Comparison of ENCODE assay signal across 13 cellular contexts in the genomic region with DNA sequence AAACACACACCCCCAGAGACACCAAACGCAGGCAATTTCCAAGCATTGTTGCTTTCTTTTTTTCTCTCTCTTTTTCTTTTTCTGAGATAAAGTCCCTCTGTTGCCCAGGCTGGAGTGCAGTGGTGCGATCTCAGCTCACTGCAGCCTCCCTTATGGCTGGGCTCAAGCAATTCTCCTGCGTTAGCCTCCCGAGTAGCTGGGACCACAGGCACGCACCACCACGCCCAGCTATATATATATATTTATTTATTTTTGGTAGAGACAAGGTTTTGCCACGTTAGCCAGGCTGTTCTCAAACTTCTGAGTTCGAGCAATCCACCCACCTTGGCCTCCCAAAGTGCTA. TPM values are rescaled to one million over a fixed set of nuclear protein-coding genes. Genes with fewer than 3 reads are reported as not detected.
A peak's percentile ranks its signal among the peaks of the same experiment; 100 is the strongest.
DNase-seq lines count a peak whose midpoint lies in the region; ATAC-seq, FAIRE-seq and TF ChIP-seq lines count a peak whose summit lies in the region.
"Had no signal": no experiment of that assay in that cellular context is flagged by ENCODE, and none has a peak within 500 bp of the region (broad histone marks: within the 10 kb centered on the region; RNA-seq: fewer than 3 reads in every experiment).

No MANE protein-coding gene starts in this region.

- TF ChIP-seq CTCF in GM12878 (IDR thresholded peaks at IDR 0.05 in 2 of 3, conservative IDR thresholded peaks at IDR 0.05 in 1 of 3; ENCODE audit: control insufficient read depth in 2 of 3, extremely low read depth in 1 of 3, insufficient read depth in 1 of 3, low read depth in 3 of 3, low read length in 3 of 3) (no peak), mesothelial cell of epicardium (IDR thresholded peaks at IDR 0.05; ENCODE audit: unreplicated experiment) (no peak)

- no peak for FAIRE-seq in GM12878 (lab: Jason Lieb, UNC)

- in situ Hi-C loops in GM12878 (cut with MboI), result no loop called here

- H3K27me3 Mint-ChIP-seq in mesothelial cell of epicardium (ENCODE audit: low read depth), result no peaks in the 10 kb centered on the region
- no peaks in the 10 kb centered on the region for H3K27me3 Mint-ChIP-seq in effector memory CD8-positive, alpha-beta T cell
- no peaks in the 10 kb centered on the region for H3K27me3 Mint-ChIP-seq in activated naive CD8-positive, alpha-beta T cell treated with anti-CD3 and anti-CD28 coated beads, Interleukin-2, amount 50 U/mL, for 24 hours
- H3K27me3 Mint-ChIP-seq: activated CD8-positive, alpha-beta memory T cell treated with anti-CD3 and anti-CD28 coated beads, Interleukin-2, amount 10 ng/mL, durations not matched to agents 7 days and 5 days had no signal

- no peaks in the 10 kb centered on the region for H3K79me2 ChIP-seq in GM12878 (ENCODE audit: control insufficient read depth, insufficient read depth, low read length)

- peak overlapping the region; percentile 15; the same call in 1 of the 2 replicates for H3K4me2 ChIP-seq in GM12878 (ENCODE audit: control insufficient read depth, insufficient read depth)

- H3K27me3 ChIP-seq in HUES48 (ENCODE audit: control insufficient read depth, insufficient read depth, low read length) (no peaks in the 10 kb centered on the region), GM12878 (replicated peaks in 1 of 2; ENCODE audit: control insufficient read depth in 2 of 2, insufficient read depth in 2 of 2, low read length in 1 of 2) (no peaks in the 10 kb centered on the region), stomach smooth muscle (ENCODE audit: control insufficient read depth in 1 of 2, insufficient read depth in 2 of 2, low read length in 2 of 2) (no peaks in the 10 kb centered on the region)
- H3K27me3 ChIP-seq: dorsolateral prefrontal cortex had no signal

- H3K4me3 Mint-ChIP-seq in mesothelial cell of epicardium, result no peak overlapping the region
- H3K4me3 Mint-ChIP-seq in effector memory CD8-positive, alpha-beta T cell, result no peak overlapping the region
- no peak overlapping the region for H3K4me3 Mint-ChIP-seq in activated naive CD8-positive, alpha-beta T cell treated with anti-CD3 and anti-CD28 coated beads, Interleukin-2, amount 50 U/mL, for 24 hours
- H3K4me3 Mint-ChIP-seq: activated CD8-positive, alpha-beta memory T cell treated with anti-CD3 and anti-CD28 coated beads, Interleukin-2, amount 10 ng/mL, durations not matched to agents 7 days and 5 days; activated naive CD8-positive, alpha-beta T cell treated with anti-CD3 and anti-CD28 coated beads, Interleukin-2, amount 10 ng/mL, durations not matched to agents 7 days and 5 days had no signal

- intact Hi-C loops in GM12878 (cut with micrococcal nuclease; ENCODE audit: unreplicated experiment), result no loop called here

- WGBS in GM12878 (ENCODE audit: insufficient coverage, insufficient replicate concordance, low lambda C conversion rate, missing lambda C conversion rate), result 61% methylated on average over 8 of the region's 8 CpGs

- DNase-seq in GM12878 (ENCODE audit: low read depth, low spot score) (no peak), mesothelial cell of epicardium (ENCODE audit: low spot score in 2 of 2, unreplicated experiment in 2 of 2) (no peak), superior temporal gyrus (ENCODE audit: extremely low spot score) (no peak), AG20443 (ENCODE audit: low spot score) (no peak)
- no peak for DNase-seq in effector memory CD8-positive, alpha-beta T cell
- DNase-seq in activated naive CD8-positive, alpha-beta T cell treated with anti-CD3 and anti-CD28 coated beads, Interleukin-2, amount 50 U/mL, for 24 hours, result no peak
- DNase-seq: activated CD8-positive, alpha-beta memory T cell treated with anti-CD3 and anti-CD28 coated beads, Interleukin-2, amount 10 ng/mL, durations not matched to agents 7 days and 5 days; activated naive CD8-positive, alpha-beta T cell treated with anti-CD3 and anti-CD28 coated beads, Interleukin-2, amount 10 ng/mL, durations not matched to agents 7 days and 5 days; dorsolateral prefrontal cortex; hippocampal formation; T1000 had no signal

- peaks cover 29% of the 10 kb centered on the region for H3K4me1 Mint-ChIP-seq in mesothelial cell of epicardium
- H3K4me1 Mint-ChIP-seq in effector memory CD8-positive, alpha-beta T cell (ENCODE audit: low read depth in 2 of 2), result peaks cover 0 to 2% of the 10 kb centered on the region in 2 donors
- H3K4me1 Mint-ChIP-seq in activated naive CD8-positive, alpha-beta T cell treated with anti-CD3 and anti-CD28 coated beads, Interleukin-2, amount 50 U/mL, for 24 hours, result peaks cover 6% of the 10 kb centered on the region

- H3K36me3 Mint-ChIP-seq in mesothelial cell of epicardium, result no peaks in the 10 kb centered on the region
- H3K36me3 Mint-ChIP-seq in effector memory CD8-positive, alpha-beta T cell (ENCODE audit: insufficient read depth), result no peaks in the 10 kb centered on the region
- no peaks in the 10 kb centered on the region for H3K36me3 Mint-ChIP-seq in activated naive CD8-positive, alpha-beta T cell treated with anti-CD3 and anti-CD28 coated beads, Interleukin-2, amount 50 U/mL, for 24 hours (ENCODE audit: low read depth)
- H3K36me3 Mint-ChIP-seq: activated CD8-positive, alpha-beta memory T cell treated with anti-CD3 and anti-CD28 coated beads, Interleukin-2, amount 10 ng/mL, durations not matched to agents 7 days and 5 days; activated naive CD8-positive, alpha-beta T cell treated with anti-CD3 and anti-CD28 coated beads, Interleukin-2, amount 10 ng/mL, durations not matched to agents 7 days and 5 days had no signal

- no peaks in the 10 kb centered on the region for H4K20me1 ChIP-seq in GM12878 (ENCODE audit: control insufficient read depth, insufficient read depth)

- H3K4me1 ChIP-seq in HUES48 (ENCODE audit: control insufficient read depth, insufficient read depth, low read length) (peaks cover 7% of the 10 kb centered on the region), GM12878 (ENCODE audit: control insufficient read depth, insufficient read depth, low read length) (0 out of 2 replicates have a peak, but pooled peaks cover 4% of the 10 kb centered on the region), stomach smooth muscle (ENCODE audit: control insufficient read depth, insufficient read depth, low read length) (peaks cover 9% of the 10 kb centered on the region)

- H3K36me3 ChIP-seq in HUES48 (ENCODE audit: control insufficient read depth, insufficient read depth, low read length), result no peaks in the 10 kb centered on the region
- no peaks in the 10 kb centered on the region for H3K36me3 ChIP-seq in GM12878 (ENCODE audit: control insufficient read depth in 2 of 2, insufficient read depth in 2 of 2, low read length in 1 of 2)
- H3K36me3 ChIP-seq in stomach smooth muscle (ENCODE audit: control insufficient read depth in 2 of 2, insufficient read depth in 2 of 2, low read length in 2 of 2), result no peaks in the 10 kb centered on the region

- H3K9me3 ChIP-seq in HUES48 (ENCODE audit: control insufficient read depth, insufficient read depth, low read length) (no peaks in the 10 kb centered on the region), GM12878 (replicated peaks; ENCODE audit: control insufficient read depth, insufficient read depth, low read length) (no peaks in the 10 kb centered on the region), stomach smooth muscle (ENCODE audit: control insufficient read depth in 2 of 2, low read length in 2 of 2) (no peaks in the 10 kb centered on the region)

- TF ChIP-seq RAD21 in GM12878 (IDR thresholded peaks at IDR 0.05; ENCODE audit: insufficient read depth, low read depth, low read length), result no peak

- TF ChIP-seq EP300 in GM12878 (IDR thresholded peaks at IDR 0.05; ENCODE audit: borderline replicate concordance in 1 of 2, control insufficient read depth in 1 of 2, low read depth in 2 of 2, low read length in 2 of 2), result no peak

- no peak overlapping the region; the same call in 1 of the 2 replicates for H2AFZ ChIP-seq in GM12878 (ENCODE audit: control insufficient read depth, low read depth, low read length)

- ATAC-seq in GM12878, result no peak
- ATAC-seq in effector memory CD8-positive, alpha-beta T cell (replicated peaks), result no peak
- ATAC-seq in activated naive CD8-positive, alpha-beta T cell treated with anti-CD3 and anti-CD28 coated beads, Interleukin-2, amount 50 U/mL, for 24 hours, result no peak

- peak overlapping the region; percentile 96 for H3K27ac Mint-ChIP-seq in mesothelial cell of epicardium
- no peak overlapping the region for H3K27ac Mint-ChIP-seq in effector memory CD8-positive, alpha-beta T cell
- H3K27ac Mint-ChIP-seq in activated naive CD8-positive, alpha-beta T cell treated with anti-CD3 and anti-CD28 coated beads, Interleukin-2, amount 50 U/mL, for 24 hours, result no peak overlapping the region
- H3K27ac Mint-ChIP-seq: activated CD8-positive, alpha-beta memory T cell treated with anti-CD3 and anti-CD28 coated beads, Interleukin-2, amount 10 ng/mL, durations not matched to agents 7 days and 5 days; activated naive CD8-positive, alpha-beta T cell treated with anti-CD3 and anti-CD28 coated beads, Interleukin-2, amount 10 ng/mL, durations not matched to agents 7 days and 5 days had no signal

- POLR2A ChIA-PET in GM12878 (lab: Charles Lee), result interaction anchor here (0.5 to 1.2 kb wide), 4 partner anchors 16 to 157 kb away, joined by 3 to 7 read pairs (median 5); no protein-coding TSS in a partner anchor

- H3K4me3 ChIP-seq in HUES48 (ENCODE audit: low read depth, low read length), result no peak overlapping the region; the same call in 1 of the 2 replicates
- H3K4me3 ChIP-seq in GM12878, result no peak overlapping the region
- no peak overlapping the region for H3K4me3 ChIP-seq in stomach smooth muscle (ENCODE audit: low read length in 2 of 2)

- H3K9ac ChIP-seq in HUES48 (ENCODE audit: low read depth, low read length) (peak overlapping the region; percentile 4; the same call in 1 of the 2 replicates), GM12878 (ENCODE audit: control insufficient read depth, insufficient read depth, low read length) (no peak overlapping the region), stomach smooth muscle (ENCODE audit: low read length in 2 of 2) (peak overlapping the region; percentile 58 to 59)

- SMC1A ChIA-PET in GM12878 (lab: Charles Lee; ENCODE audit: uncharacterized antibody, unreplicated experiment), result interaction anchor here (1.0 to 2.2 kb wide), 13 partner anchors 17 to 243 kb away, joined by 3 to 11 read pairs (median 5); a partner anchor contains a TSS

- H3K9me3 Mint-ChIP-seq in mesothelial cell of epicardium, result no peaks in the 10 kb centered on the region
- H3K9me3 Mint-ChIP-seq in effector memory CD8-positive, alpha-beta T cell, result no peaks in the 10 kb centered on the region
- H3K9me3 Mint-ChIP-seq in activated naive CD8-positive, alpha-beta T cell treated with anti-CD3 and anti-CD28 coated beads, Interleukin-2, amount 50 U/mL, for 24 hours, result no peaks in the 10 kb centered on the region
- H3K9me3 Mint-ChIP-seq: activated naive CD8-positive, alpha-beta T cell treated with anti-CD3 and anti-CD28 coated beads, Interleukin-2, amount 10 ng/mL, durations not matched to agents 7 days and 5 days had no signal

- TF ChIP-seq POLR2A in GM12878 (IDR thresholded peaks at IDR 0.05; ENCODE audit: low read depth, low read length), result no peak

- H3K27ac ChIP-seq in HUES48 (ENCODE audit: low read depth, low read length) (peak overlapping the region; percentile 50), GM12878 (ENCODE audit: control insufficient read depth, insufficient read depth) (no peak overlapping the region), stomach smooth muscle (ENCODE audit: low read length) (peak overlapping the region; percentile 19)

- BruUV-seq in GM12878 (replicated peaks; lab: Mats Ljungman, UMichigan), result no TSS peak

- RAD21 ChIA-PET in GM12878 (lab: Charles Lee; ENCODE audit: unreplicated experiment), result interaction anchor here (0.8 to 1.4 kb wide), 16 partner anchors 13 to 376 kb away, joined by 3 to 16 read pairs (median 4); no protein-coding TSS in a partner anchor

- CTCF ChIA-PET in GM12878 (lab: Yijun Ruan, JAX), result interaction anchor here (0.6 to 2.8 kb wide), 24 partner anchors 12 to 607 kb away, joined by 3 to 24 read pairs (median 4); no protein-coding TSS in a partner anchor

RNA-seq across cellular contexts. Expression of a gene that starts 14.0 kb away (rescaled TPM):
- total RNA-seq in GM12878 (2013; cell fraction: nucleolus; rRNA removed), result 206 and 241 TPM in 2 replicates
- total RNA-seq in GM12878 (2014; rRNA removed) (195 and 229 TPM in 2 replicates), GM12878 (2014; rRNA removed; fragmentation: Illumina TruSeq; extraction: Trizol) (240 and 256 TPM in 2 replicates), GM12878 (2021) (456 and 467 TPM in 2 replicates), mesothelial cell of epicardium (404 to 411 TPM (median 407 TPM) in 3 replicates)
- polyA plus RNA-seq in GM12878 (2011; ENCODE audit: low read depth), result 111 TPM
- polyA plus RNA-seq in GM12878 (2011; rRNA removed) (499 and 606 TPM in 2 replicates), GM12878 (2014; fragmentation: Illumina TruSeq; extraction: Trizol) (314 and 338 TPM in 2 replicates), GM12878 (2014; fragmentation: Nextera tagmentation; extraction: Ambion mirVana) (1,000 to 10,000 TPM in 1 of 2 experiments, 100 to 1,000 TPM in 1; 971 to 1,377 TPM), GM12878 (2014; rRNA removed) (482 and 486 TPM in 2 replicates), GM12878 (2016; fragmentation: Nextera tagmentation; extraction: Ambion mirVana) (100 to 1,000 TPM; 569 to 577 TPM)
- polyA plus RNA-seq in GM12878 (2011; cell fraction: cytosol; rRNA removed), result 365 and 371 TPM in 2 replicates
- polyA plus RNA-seq in GM12878 (2011; cell fraction: nucleus; rRNA removed), result 363 and 479 TPM in 2 replicates
- 225 and 308 TPM in 2 replicates for polyA plus RNA-seq in GM12878 (2012)
- 211 and 244 TPM in 2 replicates for polyA minus RNA-seq in GM12878 (2011; rRNA and poly(A)+ RNA removed)
- polyA minus RNA-seq in GM12878 (2011; cell fraction: cytosol; rRNA and poly(A)+ RNA removed), result 69.4 and 86.1 TPM in 2 replicates
- polyA minus RNA-seq in GM12878 (2011; cell fraction: nucleus; rRNA and poly(A)+ RNA removed), result 133 and 210 TPM in 2 replicates

RNA-seq across cellular contexts. Expression of a gene that starts 32.9 kb away (rescaled TPM):
- 26.5 and 28.5 TPM in 2 replicates for total RNA-seq in GM12878 (2013; cell fraction: nucleolus; rRNA removed)
- total RNA-seq in GM12878 (2014; rRNA removed) (9.4 and 10.5 TPM in 2 replicates), GM12878 (2014; rRNA removed; fragmentation: Illumina TruSeq; extraction: Trizol) (13.6 and 13.7 TPM in 2 replicates), GM12878 (2021) (13.1 and 15.4 TPM in 2 replicates), mesothelial cell of epicardium (46.3 to 47.8 TPM (median 47.7 TPM) in 3 replicates)
- polyA plus RNA-seq in GM12878 (2011; ENCODE audit: low read depth), result 10.0 TPM
- polyA plus RNA-seq in GM12878 (2011; rRNA removed) (13.5 and 17.0 TPM in 2 replicates), GM12878 (2014; fragmentation: Illumina TruSeq; extraction: Trizol) (18.7 and 22.1 TPM in 2 replicates), GM12878 (2014; fragmentation: Nextera tagmentation; extraction: Ambion mirVana) (1 to 10 TPM; 4.1 to 6.6 TPM), GM12878 (2014; rRNA removed) (11.2 and 11.8 TPM in 2 replicates), GM12878 (2016; fragmentation: Nextera tagmentation; extraction: Ambion mirVana) (10 to 100 TPM; 17.1 to 17.5 TPM)
- polyA plus RNA-seq in GM12878 (2011; cell fraction: cytosol; rRNA removed), result 7.0 and 10.3 TPM in 2 replicates
- 18.9 and 19.3 TPM in 2 replicates for polyA plus RNA-seq in GM12878 (2011; cell fraction: nucleus; rRNA removed)
- 10.1 and 13.7 TPM in 2 replicates for polyA plus RNA-seq in GM12878 (2012)
- 6.7 and 7.2 TPM in 2 replicates for polyA minus RNA-seq in GM12878 (2011; rRNA and poly(A)+ RNA removed)
- polyA minus RNA-seq in GM12878 (2011; cell fraction: cytosol; rRNA and poly(A)+ RNA removed), result 3.7 and 5.0 TPM in 2 replicates
- 5.0 and 7.3 TPM in 2 replicates for polyA minus RNA-seq in GM12878 (2011; cell fraction: nucleus; rRNA and poly(A)+ RNA removed)
